In genomic region chr7:9127901-9128300, GRCh38 we compare ENCODE assay signal across 31 cellular contexts.
"Had no signal": no experiment of that assay in that cellular context is flagged by ENCODE, and none has a peak within 500 bp of the region (broad histone marks: within the 10 kb centered on the region; RNA-seq: fewer than 3 reads in every experiment).

No MANE protein-coding gene starts in this region.

- ATAC-seq: activated CD8-positive, alpha-beta T cell treated with anti-CD3 and anti-CD28 coated beads for 36 hours; activated naive CD4-positive, alpha-beta T cell treated with anti-CD3 and anti-CD28 coated beads, Interleukin-2, amount 50 U/mL, for 72 hours; activated T-cell treated with anti-CD3 and anti-CD28 coated beads, Interleukin-2, amount 50 U/mL, for 4 hours; activated T-cell treated with anti-CD3 and anti-CD28 coated beads, Interleukin-2, amount 50 U/mL, for 72 hours; activated T-helper 17 cell treated with anti-CD3 and anti-CD28 coated beads, Interleukin-2, amount 50 U/mL, for 72 hours; body of pancreas had no signal

- H3K27ac ChIP-seq: adrenal gland, body of pancreas, brain microvascular endothelial cell, breast epithelium, VCaP had no signal

- H3K9me3 ChIP-seq: adrenal gland, body of pancreas, breast epithelium had no signal

- H3K4me3 ChIP-seq: adrenal gland, body of pancreas, breast epithelium had no signal

- DNase-seq: activated B cell treated with CpG ODN at 0.5 μM for 24 hours; activated CD4-positive, alpha-beta memory T cell treated with anti-CD3 and anti-CD28 coated beads for 36 hours; activated CD4-positive, alpha-beta T cell treated with anti-CD3 and anti-CD28 coated beads for 4 hours; activated CD4-positive, alpha-beta T cell treated with anti-CD3 and anti-CD28 coated beads, Interleukin-2, amount 10 ng/mL, durations not matched to agents 24 days and 14 days; activated CD4-positive, alpha-beta T cell treated with anti-CD3 and anti-CD28 coated beads, Interleukin-2, amount 50 U/mL, for 1 hour; activated CD4-positive, alpha-beta T cell treated with anti-CD3 and anti-CD28 coated beads, Interleukin-2, amount 50 U/mL, for 4 hours; activated CD4-positive, CD25-positive, alpha-beta regulatory T cell treated with anti-CD3 and anti-CD28 coated beads, Interleukin-2, amount 50 U/mL, for 72 hours; activated CD8-positive, alpha-beta memory T cell treated with anti-CD3 and anti-CD28 coated beads, Interleukin-2, amount 50 U/mL, for 4 hours; activated CD8-positive, alpha-beta T cell treated with anti-CD3 and anti-CD28 coated beads for 36 hours; activated effector memory CD4-positive, alpha-beta T cell treated with anti-CD3 and anti-CD28 coated beads, Interleukin-2, amount 50 U/mL, for 16 hours; activated gamma-delta T cell treated with Interleukin-2 at 50 U/mL for 16 hours; activated naive CD4-positive, alpha-beta T cell; activated naive CD4-positive, alpha-beta T cell treated with anti-CD3 and anti-CD28 coated beads for 36 hours; activated naive CD4-positive, alpha-beta T cell treated with anti-CD3 and anti-CD28 coated beads, Interleukin-2, amount 50 U/mL, for 16 hours; activated naive CD8-positive, alpha-beta T cell treated with anti-CD3 and anti-CD28 coated beads for 36 hours; activated T-cell treated with anti-CD3 and anti-CD28 coated beads for 4 hours; activated T-cell treated with anti-CD3 and anti-CD28 coated beads, Interleukin-2, amount 50 U/mL, for 1 hour; activated T-cell treated with anti-CD3 and anti-CD28 coated beads, Interleukin-2, amount 50 U/mL, for 4 hours; activated T-cell treated with anti-CD3 and anti-CD28 coated beads, Interleukin-2, amount 50 U/mL, for 72 hours; adrenal gland; amniotic stem cell; aorta; body of pancreas; brain microvascular endothelial cell; central memory CD4-positive, alpha-beta T cell; T-helper 2 cell; T-helper 9 cell had no signal

- H3K36me3 ChIP-seq: adrenal gland, brain microvascular endothelial cell, breast epithelium had no signal

- H3K4me1 ChIP-seq: adrenal gland, body of pancreas, breast epithelium had no signal

- H3K27me3 ChIP-seq: adrenal gland, body of pancreas, brain microvascular endothelial cell, breast epithelium had no signal
